8 cellular contexts compared by ENCODE assay signal in the genomic region with DNA sequence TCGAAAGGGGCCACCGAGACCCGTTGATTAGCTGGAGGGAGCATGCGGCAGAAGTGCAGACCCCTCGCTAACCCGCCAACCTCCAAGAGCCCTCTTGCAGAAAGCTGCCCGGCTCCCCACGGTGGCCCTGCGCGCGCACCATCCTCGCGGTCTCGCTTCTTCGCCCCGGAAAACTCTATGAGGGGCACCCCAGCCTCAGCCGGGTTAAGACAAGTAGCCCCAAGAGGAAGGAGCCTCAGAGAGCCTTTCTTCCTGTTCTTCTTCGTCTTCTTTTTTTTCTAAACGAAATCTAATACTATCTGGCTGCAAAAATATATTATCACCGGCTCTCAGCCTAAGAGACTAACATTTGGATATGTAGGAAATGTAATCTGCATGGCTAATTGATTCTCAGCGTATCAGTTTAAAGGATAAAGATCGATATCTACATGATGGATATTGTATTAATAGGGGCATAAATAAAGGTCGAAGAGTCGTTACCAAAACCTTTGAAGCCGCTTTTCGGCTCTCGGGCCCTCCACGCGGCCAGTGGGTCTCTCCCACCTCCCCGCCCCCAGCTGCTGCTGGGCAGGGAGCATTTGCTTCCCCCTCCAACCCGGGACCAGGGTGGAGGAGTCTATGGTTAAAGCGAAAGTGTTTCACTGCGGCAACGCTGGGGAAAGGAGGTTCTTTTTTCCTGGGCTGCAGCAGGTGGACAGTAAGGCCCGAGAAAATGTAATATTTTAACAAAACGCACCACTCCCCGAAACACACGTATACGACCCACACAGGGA. TPM values are rescaled to one million over a fixed set of nuclear protein-coding genes. Genes with fewer than 3 reads are reported as not detected.
DNase-seq lines count a peak whose midpoint lies in the region; ATAC-seq and TF ChIP-seq lines count a peak whose summit lies in the region.

No MANE protein-coding gene starts in this region.

- no peak overlapping the region for H3K9ac ChIP-seq in liver (ENCODE audit: low read depth in 1 of 2, low read length in 2 of 2)

- intact Hi-C loops in Right ventricle myocardium superior (cut with DNase I) (no loop called here), cardiac septum (cut with DNase I) (no loop called here), upper lobe of right lung (cut with DNase I) (no loop called here)

- POLR2A ChIA-PET in activated CD8-positive, alpha-beta T cell treated with anti-CD3 and anti-CD28 coated beads, Interleukin-2, amount 10 ng/mL, durations not matched to agents 7 days and 5 days (lab: Charles Lee), result no interaction called here

- H3K27ac ChIP-seq in liver (ENCODE audit: low read depth in 1 of 2, low read length in 2 of 2), result no peak overlapping the region
- H3K27ac ChIP-seq in upper lobe of right lung, result no peak overlapping the region

- no peak for TF ChIP-seq RAD21 in liver (IDR thresholded peaks at IDR 0.05)

- H3K36me3 ChIP-seq in liver (ENCODE audit: control insufficient read depth in 4 of 4, insufficient read depth in 3 of 4, low read depth in 1 of 4, low read length in 3 of 4) (no peaks in the 10 kb centered on the region), upper lobe of right lung (no peaks in the 10 kb centered on the region)

- peak; percentile 29 for ATAC-seq in Right ventricle myocardium superior (ENCODE audit: poor library complexity)
- no peak for ATAC-seq in activated CD8-positive, alpha-beta T cell treated with anti-CD3 and anti-CD28 coated beads, Interleukin-2, amount 10 ng/mL, durations not matched to agents 7 days and 5 days
- no peak for ATAC-seq in upper lobe of right lung

- peaks cover 8 to 26% (median 23%) of the 10 kb centered on the region in 4 donors for H3K4me1 ChIP-seq in liver (ENCODE audit: control insufficient read depth in 4 of 4, insufficient read depth in 4 of 4, low read length in 3 of 4)
- peaks cover 8% of the 10 kb centered on the region for H3K4me1 ChIP-seq in upper lobe of right lung

- peaks cover 17% of the 10 kb centered on the region for H3K36me3 Mint-ChIP-seq in activated CD8-positive, alpha-beta T cell treated with anti-CD3 and anti-CD28 coated beads, Interleukin-2, amount 10 ng/mL, durations not matched to agents 7 days and 5 days (ENCODE audit: low read depth)

- 5% methylated on average over 39 of the region's 39 CpGs for WGBS in liver

- CTCF ChIA-PET in activated CD8-positive, alpha-beta T cell treated with anti-CD3 and anti-CD28 coated beads, Interleukin-2, amount 10 ng/mL, durations not matched to agents 7 days and 5 days (lab: Charles Lee), result no interaction called here

- H3K27me3 Mint-ChIP-seq in activated CD8-positive, alpha-beta T cell treated with anti-CD3 and anti-CD28 coated beads, Interleukin-2, amount 10 ng/mL, durations not matched to agents 7 days and 5 days (ENCODE audit: low read depth), result peaks cover 92% of the 10 kb centered on the region

- peaks cover 25% of the 10 kb centered on the region for H3K4me1 Mint-ChIP-seq in activated CD8-positive, alpha-beta T cell treated with anti-CD3 and anti-CD28 coated beads, Interleukin-2, amount 10 ng/mL, durations not matched to agents 7 days and 5 days (ENCODE audit: low read depth)

- H3K4me3 ChIP-seq in liver (ENCODE audit: low read depth in 1 of 3, low read length in 3 of 3) (peak overlapping the region; percentile 35 to 64 (median 58)), upper lobe of right lung (peak overlapping the region; percentile 49)

- no peak for TF ChIP-seq CTCF in liver (IDR thresholded peaks at IDR 0.05; ENCODE audit: low read depth, low read length, missing input control)
- no peak for TF ChIP-seq CTCF in upper lobe of right lung (IDR thresholded peaks at IDR 0.05)

- peak overlapping the region; percentile 71 for H3K4me3 Mint-ChIP-seq in activated CD8-positive, alpha-beta T cell treated with anti-CD3 and anti-CD28 coated beads, Interleukin-2, amount 10 ng/mL, durations not matched to agents 7 days and 5 days

- peaks cover 16% of the 10 kb centered on the region for H3K9me3 Mint-ChIP-seq in activated CD8-positive, alpha-beta T cell treated with anti-CD3 and anti-CD28 coated beads, Interleukin-2, amount 10 ng/mL, durations not matched to agents 7 days and 5 days (ENCODE audit: insufficient read depth)

- peaks cover 15 to 36% (median 24%) of the 10 kb centered on the region in 4 donors for H3K27me3 ChIP-seq in liver (ENCODE audit: control insufficient read depth in 4 of 4, insufficient read depth in 4 of 4, low read length in 3 of 4)
- peaks cover 100% of the 10 kb centered on the region for H3K27me3 ChIP-seq in upper lobe of right lung

- DNase-seq in Right ventricle myocardium superior, result no peak
- DNase-seq in cardiac septum (ENCODE audit: low spot score), result no peak
- no peak for DNase-seq in activated CD8-positive, alpha-beta T cell treated with anti-CD3 and anti-CD28 coated beads, Interleukin-2, amount 10 ng/mL, durations not matched to agents 7 days and 5 days
- DNase-seq in upper lobe of right lung, result no peak
- no peak for DNase-seq in NOMO-1 (lab: John Stamatoyannopoulos, UW; ENCODE audit: unreplicated experiment in 2 of 2)
- no peak for DNase-seq in T-helper 9 cell
- no peak for DNase-seq in D341Med (ENCODE audit: low spot score)

- H3K27ac Mint-ChIP-seq in activated CD8-positive, alpha-beta T cell treated with anti-CD3 and anti-CD28 coated beads, Interleukin-2, amount 10 ng/mL, durations not matched to agents 7 days and 5 days, result peak overlapping the region; percentile 30

- H3K9me3 ChIP-seq in liver (ENCODE audit: control insufficient read depth in 4 of 4, low read length in 3 of 4), result peaks cover 0 to 4% (median 1%) of the 10 kb centered on the region in 4 donors
- no peaks in the 10 kb centered on the region for H3K9me3 ChIP-seq in upper lobe of right lung

TF ChIP-seq in liver, 16 proteins besides CTCF, POLR2A, EP300 and RAD21:
- TF ChIP-seq, protein P1, sequence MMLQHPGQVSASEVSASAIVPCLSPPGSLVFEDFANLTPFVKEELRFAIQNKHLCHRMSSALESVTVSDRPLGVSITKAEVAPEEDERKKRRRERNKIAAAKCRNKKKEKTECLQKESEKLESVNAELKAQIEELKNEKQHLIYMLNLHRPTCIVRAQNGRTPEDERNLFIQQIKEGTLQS (IDR thresholded peaks at IDR 0.05), result no peak
- TF ChIP-seq JUND (IDR thresholded peaks at IDR 0.05) (no peak), HNF4G (IDR thresholded peaks at IDR 0.05) (no peak), SP1 (IDR thresholded peaks at IDR 0.05) (no peak), YY1 (IDR thresholded peaks at IDR 0.05) (no peak), GABPA (IDR thresholded peaks at IDR 0.05 in 1 of 2, conservative IDR thresholded peaks at IDR 0.05 in 1 of 2) (no peak), MAX (IDR thresholded peaks at IDR 0.05) (no peak), RXRA (IDR thresholded peaks at IDR 0.05) (no peak), HNF4A (conservative IDR thresholded peaks at IDR 0.05) (no peak), FOXA1 (IDR thresholded peaks at IDR 0.05) (no peak), NR2F2 (IDR thresholded peaks at IDR 0.05) (no peak)
- TF ChIP-seq, protein P2, sequence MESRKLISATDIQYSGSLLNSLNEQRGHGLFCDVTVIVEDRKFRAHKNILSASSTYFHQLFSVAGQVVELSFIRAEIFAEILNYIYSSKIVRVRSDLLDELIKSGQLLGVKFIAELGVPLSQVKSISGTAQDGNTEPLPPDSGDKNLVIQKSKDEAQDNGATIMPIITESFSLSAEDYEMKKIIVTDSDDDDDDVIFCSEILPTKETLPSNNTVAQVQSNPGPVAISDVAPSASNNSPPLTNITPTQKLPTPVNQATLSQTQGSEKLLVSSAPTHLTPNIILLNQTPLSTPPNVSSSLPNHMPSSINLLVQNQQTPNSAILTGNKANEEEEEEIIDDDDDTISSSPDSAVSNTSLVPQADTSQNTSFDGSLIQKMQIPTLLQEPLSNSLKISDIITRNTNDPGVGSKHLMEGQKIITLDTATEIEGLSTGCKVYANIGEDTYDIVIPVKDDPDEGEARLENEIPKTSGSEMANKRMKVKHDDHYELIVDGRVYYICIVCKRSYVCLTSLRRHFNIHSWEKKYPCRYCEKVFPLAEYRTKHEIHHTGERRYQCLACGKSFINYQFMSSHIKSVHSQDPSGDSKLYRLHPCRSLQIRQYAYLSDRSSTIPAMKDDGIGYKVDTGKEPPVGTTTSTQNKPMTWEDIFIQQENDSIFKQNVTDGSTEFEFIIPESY (IDR thresholded peaks at IDR 0.05), result no peak
TF ChIP-seq in liver: peak in this region for 0.

RNA-seq across cellular contexts. Expression of gene PAX3, which starts 6.1 kb away (rescaled TPM):
- total RNA-seq in Right ventricle myocardium superior (not detected), cardiac septum (0.19 TPM), liver (not detected), upper lobe of right lung (not detected)
- total RNA-seq in activated CD8-positive, alpha-beta T cell treated with anti-CD3 and anti-CD28 coated beads, Interleukin-2, amount 10 ng/mL, durations not matched to agents 7 days and 5 days, result not detected
- not detected for polyA plus RNA-seq in liver
